ENCODE assay signal across 1 cellular context in genomic region chr6:13289789-13290318, GRCh38.
A peak's percentile ranks its signal among the peaks of the same experiment; 100 is the strongest.
TF ChIP-seq lines count a peak whose summit lies in the region.

No MANE protein-coding gene starts in this region.

TF ChIP-seq in HepG2, 621 proteins besides CTCF, POLR2A, EP300 and RAD21 (continued from another document):
- TF ChIP-seq SOX13 (IDR thresholded peaks at IDR 0.05) (0 out of 2 replicates have a peak, but pooled peaks have one; percentile 49), SOX13 (CRISPR knock-in tag; conservative IDR thresholded peaks at IDR 0.05 in 1 of 2, IDR thresholded peaks at IDR 0.05 in 1 of 2) (peak in 1 of 2 experiments; percentile 79; a peak in 2 of 4 replicates), ZFP41 (CRISPR knock-in tag; IDR thresholded peaks at IDR 0.05; ENCODE audit: borderline replicate concordance) (no peak), PPARG (CRISPR knock-in tag; conservative IDR thresholded peaks at IDR 0.05) (peak; percentile 76), THAP9 (CRISPR knock-in tag; IDR thresholded peaks at IDR 0.05; ENCODE audit: borderline replicate concordance) (no peak), ZNF276 (CRISPR knock-in tag; IDR thresholded peaks at IDR 0.05; ENCODE audit: low read depth) (no peak), ZNF598 (CRISPR knock-in tag; IDR thresholded peaks at IDR 0.05; ENCODE audit: borderline replicate concordance) (no peak), ZNF674 (CRISPR knock-in tag; IDR thresholded peaks at IDR 0.05; ENCODE audit: low read depth) (no peak), TRAFD1 (CRISPR knock-in tag; IDR thresholded peaks at IDR 0.05; ENCODE audit: borderline replicate concordance) (no peak), ZNF501 (CRISPR knock-in tag; IDR thresholded peaks at IDR 0.05) (no peak), ZZZ3 (CRISPR knock-in tag; IDR thresholded peaks at IDR 0.05; ENCODE audit: borderline replicate concordance) (no peak), KDM1A (CRISPR knock-in tag; IDR thresholded peaks at IDR 0.05) (no peak), ZBTB1 (CRISPR knock-in tag; IDR thresholded peaks at IDR 0.05; ENCODE audit: borderline replicate concordance) (no peak), ARHGAP35 (CRISPR knock-in tag; IDR thresholded peaks at IDR 0.05; ENCODE audit: borderline replicate concordance) (no peak), JUNB (CRISPR knock-in tag; IDR thresholded peaks at IDR 0.05; ENCODE audit: borderline replicate concordance) (no peak), GMEB2 (CRISPR knock-in tag; IDR thresholded peaks at IDR 0.05; ENCODE audit: low read depth) (no peak), PHF20 (CRISPR knock-in tag; IDR thresholded peaks at IDR 0.05) (no peak), ARID4A (CRISPR knock-in tag; IDR thresholded peaks at IDR 0.05; ENCODE audit: borderline replicate concordance) (peak; percentile 54; the same call in 1 of the 2 replicates), ZBTB20 (CRISPR knock-in tag; IDR thresholded peaks at IDR 0.05; ENCODE audit: borderline replicate concordance, low read depth) (peak; percentile 91; the same call in 1 of the 2 replicates), TFE3 (CRISPR knock-in tag; IDR thresholded peaks at IDR 0.05) (no peak), ZNF614 (CRISPR knock-in tag; IDR thresholded peaks at IDR 0.05; ENCODE audit: borderline replicate concordance) (peak; percentile 59; the same call in 1 of the 2 replicates), TEF (CRISPR knock-in tag; IDR thresholded peaks at IDR 0.05) (no peak), AGO1 (IDR thresholded peaks at IDR 0.05; ENCODE audit: low read depth, low read length, poor library complexity, severe bottlenecking) (no peak), KAT2B (IDR thresholded peaks at IDR 0.05; ENCODE audit: borderline replicate concordance, low read depth, low read length) (no peak), ZBTB8A (CRISPR knock-in tag; IDR thresholded peaks at IDR 0.05; ENCODE audit: borderline replicate concordance, low read depth) (no peak; the same call in 1 of the 2 replicates), THRA (CRISPR knock-in tag; IDR thresholded peaks at IDR 0.05; ENCODE audit: borderline replicate concordance) (peak; percentile 93), ZNF552 (CRISPR knock-in tag; IDR thresholded peaks at IDR 0.05; ENCODE audit: borderline replicate concordance) (no peak)
TF ChIP-seq in HepG2: peak in this region for 133.
